In the genomic region with DNA sequence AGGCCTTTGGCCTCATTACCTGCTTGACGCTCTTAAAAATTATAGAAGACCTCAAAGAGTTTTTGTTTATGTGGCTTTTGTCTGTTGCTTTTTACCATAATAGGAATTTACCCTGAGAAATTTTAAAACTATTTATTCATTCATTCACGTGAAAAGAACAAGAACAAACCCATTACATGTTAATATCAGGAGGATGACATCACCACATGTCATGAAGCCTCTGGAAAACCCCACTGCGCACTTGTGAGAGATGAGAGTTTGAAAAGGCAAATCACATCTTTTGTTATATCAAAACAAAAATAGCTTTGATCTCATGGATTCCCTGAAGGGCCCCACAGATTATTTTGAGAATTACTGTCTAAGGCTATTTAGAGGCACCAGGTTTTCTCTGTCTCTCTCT, we compare ENCODE assay signal across 21 cellular contexts.
"Had no signal": no experiment of that assay in that cellular context is flagged by ENCODE, and none has a peak within 500 bp of the region (broad histone marks: within the 10 kb centered on the region; RNA-seq: fewer than 3 reads in every experiment).

No MANE protein-coding gene starts in this region.

- H3K36me3 ChIP-seq: pancreas, tibial nerve, upper lobe of right lung, vagina had no signal

- H3K9me3 ChIP-seq: pancreas, testis, upper lobe of right lung, vagina had no signal

- H3K27ac ChIP-seq: foreskin keratinocyte, pancreas, testis, upper lobe of right lung, vagina had no signal

- DNase-seq: effector memory CD8-positive, alpha-beta T cell; foreskin keratinocyte; left colon; left ventricle myocardium superior; mesendoderm; naive B cell; occipital lobe; pancreas; right cardiac atrium; stimulated activated CD4-positive, alpha-beta T cell treated with anti-CD3 and anti-CD28 coated beads, Interleukin-4, amount 100 ng/mL, for 1 hour; stimulated activated naive B cell treated with anti-CD40 and anti-IgM and Interleukin-4, amounts not matched to agents 10 μg/mL and 1 μg/mL and 100 μg/mL, for 72 hours; stimulated activated naive CD8-positive, alpha-beta T cell treated with anti-CD3 and anti-CD28 coated beads, Interleukin-15, amount 100 ng/mL, for 72 hours; testis; upper lobe of right lung had no signal

- H3K4me3 ChIP-seq: lung, pancreas, smooth muscle cell, testis, tibial nerve, upper lobe of right lung, vagina had no signal

- H3K4me2 ChIP-seq: smooth muscle cell had no signal

- H3K27me3 ChIP-seq: foreskin keratinocyte, pancreas, testis, tibial nerve, vagina had no signal

- H3K36me3 Mint-ChIP-seq: naive B cell; stimulated activated naive B cell treated with anti-CD40 and anti-IgM and Interleukin-4, amounts not matched to agents 10 μg/mL and 1 μg/mL and 100 μg/mL, for 72 hours had no signal

- H3K27me3 Mint-ChIP-seq: progenitor cell of endocrine pancreas had no signal

- H3K4me1 ChIP-seq: foreskin keratinocyte, pancreas, testis, upper lobe of right lung, vagina had no signal

- H3K27ac Mint-ChIP-seq: dendritic cell treated with granulocyte-macrophage colony-stimulating factor and Interleukin-4, amounts not matched to agents 40 ng/mL and 50 ng/mL, for 4 days; effector memory CD8-positive, alpha-beta T cell; naive B cell; progenitor cell of endocrine pancreas; stimulated activated naive B cell treated with anti-CD40 and anti-IgM and Interleukin-4, amounts not matched to agents 10 μg/mL and 1 μg/mL and 100 μg/mL, for 72 hours had no signal

- ATAC-seq: effector memory CD8-positive, alpha-beta T cell; foreskin keratinocyte; left colon; left ventricle myocardium superior; pancreas; stimulated activated naive B cell treated with anti-CD40 and anti-IgM and Interleukin-4, amounts not matched to agents 10 μg/mL and 1 μg/mL and 100 μg/mL, for 72 hours; stimulated activated naive CD8-positive, alpha-beta T cell treated with anti-CD3 and anti-CD28 coated beads, Interleukin-15, amount 100 ng/mL, for 72 hours; upper lobe of right lung had no signal

- H3K9me3 Mint-ChIP-seq: dendritic cell treated with granulocyte-macrophage colony-stimulating factor and Interleukin-4, amounts not matched to agents 40 ng/mL and 50 ng/mL, for 4 days; effector memory CD8-positive, alpha-beta T cell; nephron; stimulated activated naive CD8-positive, alpha-beta T cell treated with anti-CD3 and anti-CD28 coated beads, Interleukin-15, amount 100 ng/mL, for 72 hours had no signal

- H3K4me1 Mint-ChIP-seq: naive B cell; stimulated activated naive CD8-positive, alpha-beta T cell treated with anti-CD3 and anti-CD28 coated beads, Interleukin-15, amount 100 ng/mL, for 72 hours had no signal

- H3K4me3 Mint-ChIP-seq: dendritic cell treated with granulocyte-macrophage colony-stimulating factor and Interleukin-4, amounts not matched to agents 40 ng/mL and 50 ng/mL, for 4 days; effector memory CD8-positive, alpha-beta T cell; naive B cell; nephron; stimulated activated naive B cell treated with anti-CD40 and anti-IgM and Interleukin-4, amounts not matched to agents 10 μg/mL and 1 μg/mL and 100 μg/mL, for 72 hours; stimulated activated naive CD8-positive, alpha-beta T cell treated with anti-CD3 and anti-CD28 coated beads, Interleukin-15, amount 100 ng/mL, for 72 hours had no signal
